In genomic region chr17:48522990-48523389, GRCh38 we compare ENCODE assay signal across 1 cellular context.
TF ChIP-seq lines count a peak whose summit lies in the region.

No MANE protein-coding gene starts in this region.

TF ChIP-seq in HCT116, 20 proteins besides CTCF, POLR2A, EP300 and RAD21 (continued from another document):
- TF ChIP-seq YY1 (IDR thresholded peaks at IDR 0.05; ENCODE audit: extremely low read depth, insufficient replicate concordance, low read depth, low read length) = no peak
TF ChIP-seq in HCT116: peak in this region for 2.
